15 cellular contexts compared by ENCODE assay signal in the genomic region with DNA sequence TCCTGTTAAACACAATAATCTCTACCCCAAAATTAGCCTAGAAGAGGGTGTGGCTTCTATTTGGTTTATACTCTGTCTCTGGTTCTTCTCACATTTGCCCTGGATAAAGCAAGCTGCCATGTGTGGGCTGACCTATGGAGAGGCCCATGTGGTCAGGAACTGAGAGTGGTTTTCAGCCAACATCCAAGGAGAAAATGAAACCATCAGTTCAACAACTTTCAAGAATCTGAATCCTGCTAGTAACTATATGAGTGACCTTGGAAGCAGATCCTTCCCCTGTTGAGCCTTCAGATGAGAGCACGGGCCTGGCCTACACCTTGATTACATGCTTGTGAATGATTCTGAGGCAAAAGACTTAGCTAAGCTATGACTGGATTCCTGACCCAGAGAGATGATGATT.
"Had no signal": no experiment of that assay in that cellular context is flagged by ENCODE, and none has a peak within 500 bp of the region (broad histone marks: within the 10 kb centered on the region; RNA-seq: fewer than 3 reads in every experiment).

No MANE protein-coding gene starts in this region.

- H3K27me3 ChIP-seq: body of pancreas, right lobe of liver, suprapubic skin had no signal

- H3K4me3 Mint-ChIP-seq: activated naive CD4-positive, alpha-beta T cell treated with anti-CD3 and anti-CD28 coated beads, Interleukin-2, amount 10 ng/mL, durations not matched to agents 7 days and 5 days; nephron progenitor cell; stimulated activated memory B cell treated with anti-CD40 and anti-IgM and Interleukin-4, amounts not matched to agents 10 μg/mL and 1 μg/mL and 100 μg/mL, for 72 hours; T-helper 2 cell treated with Interferon-gamma antibody and Interleukin-4, amounts not matched to agents 5 μg/mL and 100 μg/mL, for 36 hours had no signal

- H3K4me1 ChIP-seq: psoas muscle, right lobe of liver had no signal

- H3K9me3 Mint-ChIP-seq: nephron progenitor cell had no signal

- H3K4me3 ChIP-seq: body of pancreas, psoas muscle, right lobe of liver, suprapubic skin had no signal

- H3K36me3 Mint-ChIP-seq: stimulated activated memory B cell treated with anti-CD40 and anti-IgM and Interleukin-4, amounts not matched to agents 10 μg/mL and 1 μg/mL and 100 μg/mL, for 72 hours had no signal

- H3K9me3 ChIP-seq: body of pancreas, psoas muscle, right lobe of liver, suprapubic skin had no signal

- H3K36me3 ChIP-seq: right lobe of liver, suprapubic skin, WERI-Rb-1 had no signal

- H3K27ac Mint-ChIP-seq: activated naive CD4-positive, alpha-beta T cell treated with anti-CD3 and anti-CD28 coated beads, Interleukin-2, amount 10 ng/mL, durations not matched to agents 7 days and 5 days; activated T-helper 2 cell treated with anti-CD3 and anti-CD28 coated beads, Interferon-gamma antibody, Interleukin-2, Interleukin-4, amounts not matched to agents 10 μg/mL and 5 μg/mL and 100 μg/mL, durations not matched to agents 14 hours and 24 hours and 36 hours; nephron progenitor cell; stimulated activated memory B cell treated with anti-CD40 and anti-IgM and Interleukin-4, amounts not matched to agents 10 μg/mL and 1 μg/mL and 100 μg/mL, for 72 hours had no signal

- H3K27ac ChIP-seq: psoas muscle, right lobe of liver, suprapubic skin, WERI-Rb-1 had no signal

- DNase-seq: activated CD4-positive, alpha-beta T cell treated with anti-CD3 and anti-CD28 coated beads for 4 hours; activated naive CD4-positive, alpha-beta T cell treated with anti-CD3 and anti-CD28 coated beads, Interleukin-2, amount 10 ng/mL, durations not matched to agents 7 days and 5 days; activated T-cell treated with anti-CD3 and anti-CD28 coated beads for 4 hours; body of pancreas; cerebellar nuclear complex; dermis blood vessel endothelial cell; nephron progenitor cell; psoas muscle; right lobe of liver; stimulated activated CD4-positive, alpha-beta T cell treated with anti-CD3 and anti-CD28 coated beads, Interleukin-1b, Interleukin-23, amount 100 ng/mL, for 48 hours; WERI-Rb-1 had no signal

- ATAC-seq: body of pancreas; psoas muscle; stimulated activated memory B cell treated with anti-CD40 and anti-IgM and Interleukin-4, amounts not matched to agents 10 μg/mL and 1 μg/mL and 100 μg/mL, for 72 hours had no signal
